Comparison of ENCODE assay signal across 1 cellular context in the genomic region with DNA sequence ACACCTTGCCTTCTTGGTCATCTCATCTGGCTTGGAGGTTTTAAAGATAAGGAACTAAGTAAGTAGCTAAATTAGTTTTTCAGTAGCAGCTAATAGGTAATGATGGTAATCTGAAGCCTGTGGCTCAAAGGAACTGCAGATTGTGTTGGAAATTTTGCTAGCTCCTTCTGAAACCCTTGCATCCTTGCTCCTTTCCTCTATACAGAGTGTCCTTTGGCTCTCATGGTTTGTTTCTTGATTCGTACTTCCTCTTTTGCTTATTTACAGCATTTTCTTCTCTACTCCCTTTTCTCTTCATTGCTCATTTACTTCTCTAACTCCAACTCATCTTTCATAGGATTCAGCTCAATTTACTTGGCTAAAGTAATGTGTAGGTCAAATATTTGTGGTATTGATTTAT.
TF ChIP-seq lines count a peak whose summit lies in the region.

No MANE protein-coding gene starts in this region.

TF ChIP-seq in GM12878, 131 proteins besides CTCF, POLR2A, EP300 and RAD21:
- TF ChIP-seq MEF2A (IDR thresholded peaks at IDR 0.05; ENCODE audit: insufficient read depth, low read depth, low read length) (no peak), IKZF2 (IDR thresholded peaks at IDR 0.05) (peak in 1 of 2 experiments; percentile 48; a peak in 2 of 4 replicates), PAX8 (IDR thresholded peaks at IDR 0.05) (no peak), MTA2 (IDR thresholded peaks at IDR 0.05; ENCODE audit: low read depth) (peak; percentile 14; the same call in 1 of the 2 replicates), SPI1 (IDR thresholded peaks at IDR 0.05; ENCODE audit: borderline replicate concordance, insufficient read depth, low read depth, low read length) (peak; percentile 37; the same call in 1 of the 2 replicates)
